ENCODE assay signal across 9 cellular contexts in genomic region chr18:5895886-5896740, GRCh38. TPM values are rescaled to one million over a fixed set of nuclear protein-coding genes. Genes with fewer than 3 reads are reported as not detected.
DNase-seq lines count a peak whose midpoint lies in the region; ATAC-seq lines count a peak whose summit lies in the region.
"Had no signal": no experiment of that assay in that cellular context is flagged by ENCODE, and none has a peak within 500 bp of the region (broad histone marks: within the 10 kb centered on the region; RNA-seq: fewer than 3 reads in every experiment).

No MANE protein-coding gene starts in this region.

- ATAC-seq in HG03469 (IDR thresholded peaks at IDR 0.05; ENCODE audit: unreplicated experiment) (peak; percentile 36), GM18870 (IDR thresholded peaks at IDR 0.05; ENCODE audit: unreplicated experiment) (no peak)

- H3K36me3 ChIP-seq in duodenal mucosa (ENCODE audit: control insufficient read depth in 1 of 2, insufficient read depth in 2 of 2, low read length in 2 of 2) (no peaks in the 10 kb centered on the region), mesodermal cell (ENCODE audit: control insufficient read depth, insufficient read depth, low read length) (peaks cover 8% of the 10 kb centered on the region)

- DNase-seq in GM03348 (ENCODE audit: low spot score) (peak; percentile 35), ureter (ENCODE audit: low spot score) (peak; percentile 47), NAMALWA (ENCODE audit: low spot score) (no peak), activated gamma-delta T cell treated with Interleukin-2 at 50 U/mL for 16 hours (no peak)

- H3K9me3 ChIP-seq in duodenal mucosa (ENCODE audit: control insufficient read depth in 1 of 2, low read length in 2 of 2) (no peaks in the 10 kb centered on the region), mesodermal cell (ENCODE audit: control insufficient read depth, low read length) (no peaks in the 10 kb centered on the region)

- no peak overlapping the region for H3K9ac ChIP-seq in duodenal mucosa (ENCODE audit: low read depth in 1 of 2, low read length in 2 of 2)

- H3K4me3 ChIP-seq in duodenal mucosa (ENCODE audit: low read depth in 1 of 2, low read length in 2 of 2) (peak overlapping the region; percentile 11 to 55), mesodermal cell (ENCODE audit: extremely low read depth, insufficient read depth, low read length, poor library complexity, severe bottlenecking) (peak overlapping the region; percentile 66)

- H3K27me3 ChIP-seq in duodenal mucosa (ENCODE audit: control insufficient read depth in 1 of 2, insufficient read depth in 2 of 2, low read length in 2 of 2) = peaks cover 69 to 70% of the 10 kb centered on the region in 2 donors

- 0 to 1% methylated on average over 25 to 37 of the region's 41 CpGs for WGBS in mesodermal cell (ENCODE audit: insufficient coverage in 2 of 2), 2 experiments

- H3K4me1 ChIP-seq in duodenal mucosa (ENCODE audit: control insufficient read depth in 1 of 2, insufficient read depth in 2 of 2, low read length in 2 of 2) (no peaks in the 10 kb centered on the region), mesodermal cell (ENCODE audit: control insufficient read depth, insufficient read depth, low read length, poor library complexity, severe bottlenecking) (peaks cover 25% of the 10 kb centered on the region)

- no peak overlapping the region for H3K27ac ChIP-seq in duodenal mucosa (ENCODE audit: low read depth, low read length)
- peak overlapping the region; percentile 86 for H3K27ac ChIP-seq in mesodermal cell (ENCODE audit: low read depth, low read length, severe bottlenecking)
- H3K27ac ChIP-seq: HL-60 had no signal

RNA-seq across cellular contexts. Expression of gene TMEM200C, which starts 0.8 kb away (rescaled TPM):
- 4.2 TPM for polyA plus RNA-seq in mesodermal cell (2013, experiment 1 of 2)
- 2.9 TPM for polyA plus RNA-seq in mesodermal cell (2013, experiment 2 of 2)
- total RNA-seq in ureter = 0.60 TPM

Comparison
In these comparisons a context has a peak if more than half of its experiments do, and no peak if none do; other contexts are left out.
1. DNase-seq: peak in GM03348 (single experiment) and ureter (single experiment); none in NAMALWA (single experiment) and activated gamma-delta T cell treated with Interleukin-2 at 50 U/mL for 16 hours (single experiment).